ENCODE assay signal across 8 cellular contexts in the genomic region with DNA sequence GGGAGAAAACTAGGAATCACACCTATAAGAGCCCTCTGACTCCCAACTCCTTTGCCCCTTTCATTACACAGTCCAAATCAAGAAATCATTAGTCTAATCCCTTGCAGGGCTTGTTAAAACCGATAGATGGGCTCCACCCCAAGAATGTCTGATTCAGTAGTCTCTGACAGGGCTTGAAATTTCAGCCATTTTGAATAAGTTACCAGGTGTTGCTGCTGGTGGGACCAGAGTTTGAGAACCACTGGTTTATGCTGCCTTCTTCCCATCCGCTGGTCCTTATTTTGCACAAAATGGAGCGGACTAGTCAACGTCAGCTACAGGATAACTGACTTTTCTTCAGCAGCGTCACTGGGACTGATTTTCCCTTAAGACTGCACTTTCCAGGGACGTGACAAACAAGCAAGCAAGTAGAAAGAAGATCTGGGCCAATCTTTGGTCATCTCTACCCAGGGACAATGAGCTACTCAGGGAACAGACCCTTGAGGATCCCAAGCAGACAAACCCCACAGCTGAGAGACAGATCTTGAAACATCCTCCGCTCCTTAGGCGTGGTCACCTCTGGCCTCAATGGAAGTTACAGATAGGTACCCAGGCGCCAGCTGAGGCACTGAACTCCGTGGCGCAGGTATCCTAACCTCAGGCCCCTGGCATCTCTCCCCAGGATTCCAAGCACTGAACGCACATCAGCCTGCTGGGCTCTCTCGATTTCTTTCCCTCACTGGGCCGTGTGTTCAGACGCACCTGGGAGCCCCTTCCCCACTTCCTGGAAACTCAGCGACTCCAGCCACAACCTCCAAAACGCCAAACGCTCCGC. TPM values are rescaled to one million over a fixed set of nuclear protein-coding genes. Genes with fewer than 3 reads are reported as not detected.
DNase-seq lines count a peak whose midpoint lies in the region; ATAC-seq, FAIRE-seq and TF ChIP-seq lines count a peak whose summit lies in the region.

No MANE protein-coding gene starts in this region.

- CTCF ChIA-PET in BJ (lab: Yijun Ruan, JAX) = interaction anchor here (1.1 to 5.8 kb wide), 6 partner anchors 13 to 48 kb away, joined by 3 to 40 read pairs (median 4); no protein-coding TSS in a partner anchor

- peaks cover 77% of the 10 kb centered on the region for H3K79me2 ChIP-seq in Loucy (ENCODE audit: insufficient read depth, low read length)

- peak overlapping the region; percentile 88 for H3K4me2 ChIP-seq in Loucy (ENCODE audit: low read depth, low read length, poor library complexity, severe bottlenecking)

- peaks cover 37 to 41% of the 10 kb centered on the region in 2 donors for H3K4me1 Mint-ChIP-seq in natural killer cell treated with Interleukin-12 subunit alpha and Interleukin-12 subunit beta and Interleukin-15 and Interleukin-18, amount 100 ng/mL, for 72 hours (ENCODE audit: low read depth in 2 of 2)

- H3K36me3 ChIP-seq in BJ (ENCODE audit: control insufficient read depth, insufficient read depth, low read length) (peaks cover 12% of the 10 kb centered on the region), Loucy (ENCODE audit: insufficient read depth, low read length) (no peaks in the 10 kb centered on the region), duodenal mucosa (ENCODE audit: control insufficient read depth in 1 of 2, insufficient read depth in 2 of 2, low read length in 2 of 2) (peaks cover 0 to 6% of the 10 kb centered on the region in 2 donors)

- H3K27me3 Mint-ChIP-seq in natural killer cell treated with Interleukin-12 subunit alpha and Interleukin-12 subunit beta and Interleukin-15 and Interleukin-18, amount 100 ng/mL, for 72 hours = no peaks in the 10 kb centered on the region

- peak overlapping the region; percentile 98 for H3K4me3 Mint-ChIP-seq in natural killer cell treated with Interleukin-12 subunit alpha and Interleukin-12 subunit beta and Interleukin-15 and Interleukin-18, amount 100 ng/mL, for 72 hours

- DNase-seq in BJ (ENCODE audit: low read depth) (no peak), RCC 7860 (ENCODE audit: low spot score) (no peak)
- DNase-seq in natural killer cell treated with Interleukin-12 subunit alpha and Interleukin-12 subunit beta and Interleukin-15 and Interleukin-18, amount 100 ng/mL, for 72 hours (ENCODE audit: low spot score) = no peak
- no peak for DNase-seq in central memory CD4-positive, alpha-beta T cell

- peak overlapping the region; percentile 99 for H3K27ac Mint-ChIP-seq in natural killer cell treated with Interleukin-12 subunit alpha and Interleukin-12 subunit beta and Interleukin-15 and Interleukin-18, amount 100 ng/mL, for 72 hours

- H3K9ac ChIP-seq in Loucy (ENCODE audit: low read depth, low read length, poor library complexity, severe bottlenecking) (peak overlapping the region; percentile 85), duodenal mucosa (ENCODE audit: low read depth in 1 of 2, low read length in 2 of 2) (peak overlapping the region; percentile 95)

- H3K27ac ChIP-seq in duodenal mucosa (ENCODE audit: low read depth, low read length) = peak overlapping the region; percentile 95

- no peaks in the 10 kb centered on the region for H3K9me3 ChIP-seq in Loucy (ENCODE audit: insufficient read depth, low read depth, low read length)
- H3K9me3 ChIP-seq in duodenal mucosa (ENCODE audit: control insufficient read depth in 1 of 2, low read length in 2 of 2) = no peaks in the 10 kb centered on the region

- POLR2A ChIA-PET in BJ (lab: Charles Lee) = interaction anchor here (1.9 kb wide), 1 partner anchor 13 kb away, joined by 11 read pairs; no protein-coding TSS in a partner anchor

- FAIRE-seq in RCC 7860 (lab: Jason Lieb, UNC) = no peak

- H3F3A ChIP-seq in Loucy (ENCODE audit: low read depth) = no peaks in the 10 kb centered on the region

- no peak for ATAC-seq in natural killer cell treated with Interleukin-12 subunit alpha and Interleukin-12 subunit beta and Interleukin-15 and Interleukin-18, amount 100 ng/mL, for 72 hours
- ATAC-seq in GM21717 (IDR thresholded peaks at IDR 0.05; ENCODE audit: unreplicated experiment) (no peak), HG02981 (IDR thresholded peaks at IDR 0.05; ENCODE audit: unreplicated experiment) (no peak)

- H3K4me3 ChIP-seq in BJ (ENCODE audit: low read depth, low read length) (peak overlapping the region; percentile 84), Loucy (ENCODE audit: low read length, poor library complexity, severe bottlenecking) (peak overlapping the region; percentile 96), duodenal mucosa (ENCODE audit: low read depth in 1 of 2, low read length in 2 of 2) (peak overlapping the region; percentile 96 to 97)

- no peaks in the 10 kb centered on the region for H3K9me3 Mint-ChIP-seq in natural killer cell treated with Interleukin-12 subunit alpha and Interleukin-12 subunit beta and Interleukin-15 and Interleukin-18, amount 100 ng/mL, for 72 hours

- H3K27me3 ChIP-seq in BJ (ENCODE audit: control insufficient read depth, insufficient read depth, low read length) = no peaks in the 10 kb centered on the region
- H3K27me3 ChIP-seq in Loucy (ENCODE audit: insufficient read depth, low read length, poor library complexity, severe bottlenecking) = no peaks in the 10 kb centered on the region
- H3K27me3 ChIP-seq in duodenal mucosa (ENCODE audit: control insufficient read depth in 1 of 2, insufficient read depth in 2 of 2, low read length in 2 of 2) = no peaks in the 10 kb centered on the region

- H4K20me1 ChIP-seq in Loucy (ENCODE audit: insufficient read depth, low read length, poor library complexity, severe bottlenecking) = peaks cover 26% of the 10 kb centered on the region

- H3K36me3 Mint-ChIP-seq in natural killer cell treated with Interleukin-12 subunit alpha and Interleukin-12 subunit beta and Interleukin-15 and Interleukin-18, amount 100 ng/mL, for 72 hours = no peaks in the 10 kb centered on the region

- no peaks in the 10 kb centered on the region for H3K9me2 ChIP-seq in Loucy (replicated peaks; ENCODE audit: low read depth, low read length)

- peaks cover 31% of the 10 kb centered on the region for H3K4me1 ChIP-seq in Loucy (ENCODE audit: insufficient read depth, low read length, poor library complexity, severe bottlenecking)
- H3K4me1 ChIP-seq in duodenal mucosa (ENCODE audit: control insufficient read depth in 1 of 2, insufficient read depth in 2 of 2, low read length in 2 of 2) = peaks cover 17 to 22% of the 10 kb centered on the region in 2 donors

- H2AFZ ChIP-seq in Loucy (ENCODE audit: low read length) = peak overlapping the region; percentile 97

- TF ChIP-seq CTCF in BJ (IDR thresholded peaks at IDR 0.05; ENCODE audit: insufficient read depth, low read depth, low read length) (0 out of 2 replicates have a peak, but pooled peaks have one; percentile 4), Loucy (conservative IDR thresholded peaks at IDR 0.05; ENCODE audit: low read length) (no peak)

RNA-seq across cellular contexts. Expression of gene KCTD10, which starts 0.9 kb away (rescaled TPM):
- polyA plus RNA-seq in BJ (2011; rRNA removed) = 154 and 172 TPM in 2 replicates
- 322 and 463 TPM in 2 replicates for polyA minus RNA-seq in BJ (2011; rRNA and poly(A)+ RNA removed)
- 10 to 100 TPM; 49.9 to 92.0 TPM for total RNA-seq in natural killer cell treated with Interleukin-12 subunit alpha and Interleukin-12 subunit beta and Interleukin-15 and Interleukin-18, amount 100 ng/mL, for 72 hours

RNA-seq across cellular contexts. Expression of gene UBE3B, which starts 1.2 kb away (rescaled TPM):
- 38.9 and 43.9 TPM in 2 replicates for polyA plus RNA-seq in BJ (2011; rRNA removed)
- 44.1 and 49.4 TPM in 2 replicates for polyA minus RNA-seq in BJ (2011; rRNA and poly(A)+ RNA removed)
- 10 to 100 TPM; 38.9 to 39.2 TPM for total RNA-seq in natural killer cell treated with Interleukin-12 subunit alpha and Interleukin-12 subunit beta and Interleukin-15 and Interleukin-18, amount 100 ng/mL, for 72 hours
